Comparison of ENCODE assay signal across 9 cellular contexts in genomic region chr1:112391603-112391940, GRCh38. TPM values are rescaled to one million over a fixed set of nuclear protein-coding genes. Genes with fewer than 3 reads are reported as not detected.
DNase-seq lines count a peak whose midpoint lies in the region; ATAC-seq and TF ChIP-seq lines count a peak whose summit lies in the region.
"Had no signal": no experiment of that assay in that cellular context is flagged by ENCODE, and none has a peak within 500 bp of the region (broad histone marks: within the 10 kb centered on the region; RNA-seq: fewer than 3 reads in every experiment).

No MANE protein-coding gene starts in this region.

- H3K9ac ChIP-seq in endodermal cell (ENCODE audit: extremely low read depth, low read length, poor library complexity, severe bottlenecking): no peak overlapping the region
- H3K9ac ChIP-seq in neural progenitor cell: no peak overlapping the region

- H3K27me3 Mint-ChIP-seq in endodermal cell (ENCODE audit: insufficient read depth) (peaks cover 15% of the 10 kb centered on the region), neural progenitor cell (ENCODE audit: insufficient read depth, low read depth) (peaks cover 5% of the 10 kb centered on the region)
- peaks cover 63% of the 10 kb centered on the region for H3K27me3 Mint-ChIP-seq in activated naive CD4-positive, alpha-beta T cell treated with anti-CD3 and anti-CD28 coated beads, Interleukin-2, amount 10 ng/mL, durations not matched to agents 7 days and 5 days

- POLR2A ChIA-PET in OCI-LY7 (lab: Charles Lee): interaction anchor here (0.6 to 2.0 kb wide), 12 partner anchors 9 to 1393 kb away, joined by 3 to 11 read pairs (median 4); partner anchors contain the start of gene PPM1J

- H3K4me2 ChIP-seq in OCI-LY7 (ENCODE audit: low read length): no peak overlapping the region
- H3K4me2 ChIP-seq in neural progenitor cell: no peak overlapping the region

- H3K9me3 Mint-ChIP-seq in endodermal cell: no peaks in the 10 kb centered on the region
- no peaks in the 10 kb centered on the region for H3K9me3 Mint-ChIP-seq in neural progenitor cell
- no peaks in the 10 kb centered on the region for H3K9me3 Mint-ChIP-seq in activated naive CD4-positive, alpha-beta T cell treated with anti-CD3 and anti-CD28 coated beads, Interleukin-2, amount 10 ng/mL, durations not matched to agents 7 days and 5 days
- H3K9me3 Mint-ChIP-seq: CD8-positive, alpha-beta T cell had no signal

- intact Hi-C loops in OCI-LY7 (cut with micrococcal nuclease; ENCODE audit: unreplicated experiment): loop anchor here (1.0 to 10.0 kb wide), 7 partner anchors 75 to 563 kb away; partner anchors contain the start of genes MOV10, PPM1J, RHOC and SLC16A1

- no TSS peak for BruUV-seq in OCI-LY7 (replicated peaks; lab: Mats Ljungman, UMichigan)

- ATAC-seq in GM19397 (IDR thresholded peaks at IDR 0.05; ENCODE audit: unreplicated experiment): no peak

- H3K4me1 Mint-ChIP-seq in endodermal cell (peaks cover 18% of the 10 kb centered on the region), neural progenitor cell (peaks cover 28% of the 10 kb centered on the region)
- H3K4me1 Mint-ChIP-seq in activated naive CD4-positive, alpha-beta T cell treated with anti-CD3 and anti-CD28 coated beads, Interleukin-2, amount 10 ng/mL, durations not matched to agents 7 days and 5 days: peaks cover 19% of the 10 kb centered on the region

- H3K79me2 ChIP-seq in ACC112 (ENCODE audit: control insufficient read depth, insufficient read depth, low read length, unreplicated experiment): peaks cover 26% of the 10 kb centered on the region
- H3K79me2 ChIP-seq in OCI-LY7 (ENCODE audit: insufficient read depth, low read depth, low read length): no peaks in the 10 kb centered on the region
- peaks cover 5% of the 10 kb centered on the region for H3K79me2 ChIP-seq in neural progenitor cell (ENCODE audit: low read depth)

- 90 to 94% methylated on average over 9 to 11 of the region's 11 CpGs for WGBS in endodermal cell (ENCODE audit: insufficient coverage in 1 of 2, insufficient read length in 1 of 2), 2 experiments

- H3K27ac Mint-ChIP-seq in endodermal cell (no peak overlapping the region), neural progenitor cell (no peak overlapping the region)
- H3K27ac Mint-ChIP-seq in activated naive CD4-positive, alpha-beta T cell treated with anti-CD3 and anti-CD28 coated beads, Interleukin-2, amount 10 ng/mL, durations not matched to agents 7 days and 5 days: no peak overlapping the region
- H3K27ac Mint-ChIP-seq: CD8-positive, alpha-beta T cell had no signal

- H3K9me2 ChIP-seq in OCI-LY7 (ENCODE audit: insufficient read depth, low read length): no peaks in the 10 kb centered on the region

- H3K4me3 Mint-ChIP-seq in endodermal cell: no peak overlapping the region
- peak overlapping the region; percentile 80 for H3K4me3 Mint-ChIP-seq in neural progenitor cell
- H3K4me3 Mint-ChIP-seq in activated naive CD4-positive, alpha-beta T cell treated with anti-CD3 and anti-CD28 coated beads, Interleukin-2, amount 10 ng/mL, durations not matched to agents 7 days and 5 days: no peak overlapping the region
- H3K4me3 Mint-ChIP-seq: CD8-positive, alpha-beta T cell had no signal

- TF ChIP-seq CTCF in OCI-LY7 (conservative IDR thresholded peaks at IDR 0.05; ENCODE audit: low read length) (no peak), endodermal cell (conservative IDR thresholded peaks at IDR 0.05) (no peak), neural progenitor cell (IDR thresholded peaks at IDR 0.05) (no peak)

- no peak for DNase-seq in OCI-LY7 (ENCODE audit: low spot score)
- no peak for DNase-seq in endodermal cell
- no peak for DNase-seq in neural progenitor cell (ENCODE audit: low spot score)
- no peak for DNase-seq in activated naive CD4-positive, alpha-beta T cell treated with anti-CD3 and anti-CD28 coated beads, Interleukin-2, amount 10 ng/mL, durations not matched to agents 7 days and 5 days
- DNase-seq in NCI-H524 (lab: John Stamatoyannopoulos, UW): no peak
- DNase-seq in H7: no peak
- DNase-seq: CD8-positive, alpha-beta T cell had no signal

- peak overlapping the region; percentile 97 for H2AFZ ChIP-seq in ACC112 (ENCODE audit: low read length, unreplicated experiment)
- H2AFZ ChIP-seq in OCI-LY7 (ENCODE audit: low read length): peak overlapping the region; percentile 97; the same call in 1 of the 2 replicates
- no peak overlapping the region for H2AFZ ChIP-seq in neural progenitor cell (replicated peaks)

- CTCF ChIA-PET in OCI-LY7 (lab: Charles Lee; ENCODE audit: unreplicated experiment): interaction anchor here (1.2 kb wide), 1 partner anchor 317 kb away, joined by 7 read pairs; no protein-coding TSS in a partner anchor
- CTCF ChIA-PET in activated naive CD4-positive, alpha-beta T cell treated with anti-CD3 and anti-CD28 coated beads, Interleukin-2, amount 10 ng/mL, durations not matched to agents 7 days and 5 days (lab: Charles Lee): interaction anchor here (0.6 to 4.8 kb wide), 20 partner anchors 10 to 681 kb away, joined by 3 to 78 read pairs (median 5); partner anchors contain the start of genes LRIG2, PPM1J and RHOC

- no peaks in the 10 kb centered on the region for H3K27me3 ChIP-seq in ACC112 (ENCODE audit: insufficient read depth, low read length)
- H3K27me3 ChIP-seq in endodermal cell (ENCODE audit: control insufficient read depth, insufficient read depth, low read length, poor library complexity, severe bottlenecking): no peaks in the 10 kb centered on the region
- H3K27me3 ChIP-seq in neural progenitor cell: no peaks in the 10 kb centered on the region
- H3K27me3 ChIP-seq in H7 (ENCODE audit: control insufficient read depth, insufficient read depth, low read length): no peaks in the 10 kb centered on the region

- H3K36me3 ChIP-seq in ACC112 (ENCODE audit: insufficient read depth, low read length) (no peaks in the 10 kb centered on the region), OCI-LY7 (ENCODE audit: insufficient read depth, low read length) (no peaks in the 10 kb centered on the region), endodermal cell (ENCODE audit: control insufficient read depth, insufficient read depth, low read length) (no peaks in the 10 kb centered on the region), neural progenitor cell (no peaks in the 10 kb centered on the region), H7 (replicated peaks; ENCODE audit: control insufficient read depth, insufficient read depth, low read length) (no peaks in the 10 kb centered on the region)

- H3K4me3 ChIP-seq in ACC112 (ENCODE audit: low read depth, low read length) (peak overlapping the region; percentile 77), OCI-LY7 (ENCODE audit: low read depth, low read length, poor library complexity, severe bottlenecking) (no peak overlapping the region), endodermal cell (ENCODE audit: low read length) (peak overlapping the region; percentile 66), neural progenitor cell (no peak overlapping the region), H7 (ENCODE audit: insufficient read depth, low read depth, low read length) (no peak overlapping the region)

- H3K9me3 ChIP-seq in OCI-LY7 (ENCODE audit: low read length) (no peaks in the 10 kb centered on the region), endodermal cell (ENCODE audit: control insufficient read depth, low read length) (no peaks in the 10 kb centered on the region), neural progenitor cell (ENCODE audit: low read depth) (no peaks in the 10 kb centered on the region)

- no peaks in the 10 kb centered on the region for H3K36me3 Mint-ChIP-seq in endodermal cell (ENCODE audit: low read depth)
- no peaks in the 10 kb centered on the region for H3K36me3 Mint-ChIP-seq in neural progenitor cell
- no peaks in the 10 kb centered on the region for H3K36me3 Mint-ChIP-seq in activated naive CD4-positive, alpha-beta T cell treated with anti-CD3 and anti-CD28 coated beads, Interleukin-2, amount 10 ng/mL, durations not matched to agents 7 days and 5 days
- H3K36me3 Mint-ChIP-seq: CD8-positive, alpha-beta T cell had no signal

- H3K4me1 ChIP-seq in ACC112 (ENCODE audit: control insufficient read depth, insufficient read depth, low read length, unreplicated experiment) (peaks cover 55% of the 10 kb centered on the region), OCI-LY7 (ENCODE audit: insufficient read depth, low read length, poor library complexity, severe bottlenecking) (peaks cover 25% of the 10 kb centered on the region), endodermal cell (ENCODE audit: control insufficient read depth, insufficient read depth, low read length) (peaks cover 5% of the 10 kb centered on the region), neural progenitor cell (peaks cover 6% of the 10 kb centered on the region)

- peak overlapping the region; percentile 79 for H3K27ac ChIP-seq in ACC112 (ENCODE audit: low read depth, low read length)
- H3K27ac ChIP-seq in OCI-LY7 (ENCODE audit: low read depth, low read length, poor library complexity, severe bottlenecking): no peak overlapping the region
- H3K27ac ChIP-seq in endodermal cell (ENCODE audit: low read depth, low read length): no peak overlapping the region
- H3K27ac ChIP-seq in neural progenitor cell: no peak overlapping the region

- H4K20me1 ChIP-seq in OCI-LY7 (ENCODE audit: insufficient read depth, low read length): no peaks in the 10 kb centered on the region
- H4K20me1 ChIP-seq in neural progenitor cell (ENCODE audit: low read depth): peaks cover 3% of the 10 kb centered on the region

- peaks cover 4% of the 10 kb centered on the region for H3F3A ChIP-seq in neural progenitor cell (ENCODE audit: low read depth)

RNA-seq across cellular contexts. Expression of gene CTTNBP2NL, which starts 4.4 kb away (rescaled TPM):
- 1.5 and 2.1 TPM in 2 replicates for total RNA-seq in OCI-LY7 (2014; rRNA removed; shearing (Covaris generic))
- total RNA-seq in OCI-LY7 (2022) (7.0 and 8.7 TPM in 2 replicates), endodermal cell (10 to 100 TPM; 36.0 to 41.5 TPM), neural progenitor cell (ENCODE audit: low replicate concordance) (23.2 and 27.2 TPM in 2 replicates)
- polyA plus RNA-seq in endodermal cell (2013, experiment 1 of 2): 22.2 TPM
- 22.9 TPM for polyA plus RNA-seq in endodermal cell (2013, experiment 2 of 2)
- 9.7 and 15.3 TPM in 2 replicates for total RNA-seq in H7 (2014; rRNA removed; shearing (Covaris generic))
- total RNA-seq: CD8-positive, alpha-beta T cell had no signal

Comparison
In these comparisons a context has a peak if more than half of its experiments do, and no peak if none do; other contexts are left out.
1. H3K4me3 ChIP-seq: peak in ACC112 (single experiment) and endodermal cell (single experiment); none in OCI-LY7 (single experiment), neural progenitor cell (single experiment) and H7 (single experiment).